Comparison of ENCODE assay signal across 13 cellular contexts in genomic region chr9:96116275-96117051, GRCh38.
A peak's percentile ranks its signal among the peaks of the same experiment; 100 is the strongest.
DNase-seq lines count a peak whose midpoint lies in the region; ATAC-seq, FAIRE-seq and TF ChIP-seq lines count a peak whose summit lies in the region.
"Had no signal": no experiment of that assay in that cellular context is flagged by ENCODE, and none has a peak within 500 bp of the region (broad histone marks: within the 10 kb centered on the region; RNA-seq: fewer than 3 reads in every experiment).

No MANE protein-coding gene starts in this region.

- H3K27me3 ChIP-seq in pancreas (no peaks in the 10 kb centered on the region), GM23248 (replicated peaks; ENCODE audit: insufficient read depth) (peaks cover 17% of the 10 kb centered on the region; the same call in 1 of the 2 replicates)

- H3K9me2 ChIP-seq in GM23248 (ENCODE audit: insufficient read depth), result no peaks in the 10 kb centered on the region

- no peak for TF ChIP-seq POLR2A in GM12892 (IDR thresholded peaks at IDR 0.05; ENCODE audit: low read depth, low read length)

- no peak overlapping the region for H2AFZ ChIP-seq in GM23248

- H3K27me3 Mint-ChIP-seq in WTC11 (ENCODE audit: low read depth), result peaks cover 2% of the 10 kb centered on the region; the same call in 1 of the 2 replicates

- no peak overlapping the region for H3K4me3 Mint-ChIP-seq in WTC11
- H3K4me3 Mint-ChIP-seq: activated T-cell treated with anti-CD3 and anti-CD28 coated beads, Interleukin-2, amount 50 U/mL, for 24 hours; CD14-positive monocyte; central memory CD8-positive, alpha-beta T cell had no signal

- no peaks in the 10 kb centered on the region for H4K20me1 ChIP-seq in GM23248 (ENCODE audit: insufficient read depth)

- H3K9me3 ChIP-seq in pancreas, result no peaks in the 10 kb centered on the region
- H3K9me3 ChIP-seq in GM23248 (ENCODE audit: low read depth), result no peaks in the 10 kb centered on the region

- intact Hi-C loops in pancreas (cut with DNase I), result no loop called here

- H3K9ac ChIP-seq in GM23248, result no peak overlapping the region

- no peak overlapping the region for H3K4me2 ChIP-seq in GM23248 (ENCODE audit: unreplicated experiment)

- no peak for FAIRE-seq in pancreas (lab: Jason Lieb, UNC)
- FAIRE-seq in GM12892 (lab: Jason Lieb, UNC), result no peak

- TF ChIP-seq CTCF in WTC11 (IDR thresholded peaks at IDR 0.05) (no peak), pancreas (IDR thresholded peaks at IDR 0.05) (no peak)

- no peak overlapping the region for H3K27ac Mint-ChIP-seq in WTC11
- H3K27ac Mint-ChIP-seq: activated T-cell treated with anti-CD3 and anti-CD28 coated beads, Interleukin-2, amount 50 U/mL, for 24 hours; CD14-positive monocyte had no signal

- peak overlapping the region in 3 of 4 donors; percentile 13 to 33 (median 31) for H3K4me3 ChIP-seq in pancreas
- H3K4me3 ChIP-seq in GM23248, result no peak overlapping the region

- H3K27ac ChIP-seq in pancreas, result peak overlapping the region; percentile 68 to 78 (median 72)
- H3K27ac ChIP-seq in GM23248, result no peak overlapping the region

- H3K4me1 ChIP-seq in pancreas (peaks cover 13 to 29% (median 16%) of the 10 kb centered on the region in 3 donors), GM23248 (ENCODE audit: insufficient read depth) (no peaks in the 10 kb centered on the region)

- 19 to 22% methylated on average over 5 of the region's 5 CpGs for WGBS in pancreas, 2 donors
- WGBS in GM23248 (ENCODE audit: low coverage in 1 of 2, low lambda C conversion rate in 2 of 2, missing lambda C conversion rate in 2 of 2), 2 experiments, result 1 to 8% methylated on average over 5 of the region's 5 CpGs

- no peaks in the 10 kb centered on the region for H3F3A ChIP-seq in GM23248 (ENCODE audit: insufficient read depth)

- no peaks in the 10 kb centered on the region for H3K36me3 ChIP-seq in pancreas
- no peaks in the 10 kb centered on the region for H3K36me3 ChIP-seq in GM23248 (ENCODE audit: low read depth)

- peaks cover 10% of the 10 kb centered on the region for H3K4me1 Mint-ChIP-seq in WTC11

- in situ Hi-C loops in GM23248 (cut with MboI), result no loop called here

- ATAC-seq in WTC11 (no peak), pancreas (peak; percentile 85 to 90 (median 88))

- H3K36me3 Mint-ChIP-seq in WTC11, result peaks cover 23% of the 10 kb centered on the region
- H3K36me3 Mint-ChIP-seq: CD14-positive monocyte had no signal

- DNase-seq in COLO829 (ENCODE audit: low spot score), result peak; percentile 81
- DNase-seq in WTC11 (ENCODE audit: low spot score), result no peak
- DNase-seq in hypothalamus (lab: John Stamatoyannopoulos, UW), result peak; percentile 33 to 99 (median 88)
- peak; percentile 62 to 94 (median 85) for DNase-seq in pancreas
- DNase-seq in ecto neural progenitor cell (ENCODE audit: low spot score), result no peak
- no peak for DNase-seq in GM12892 (ENCODE audit: insufficient read length)
- no peak for DNase-seq in GM23248
- no peak for DNase-seq in DMS53 (lab: John Stamatoyannopoulos, UW)
- DNase-seq: activated T-cell treated with anti-CD3 and anti-CD28 coated beads, Interleukin-2, amount 50 U/mL, for 24 hours; mesenchymal stem cell; NCI-H524 treated with DMSO at 0.1 percent for 48 hours had no signal

- POLR2A ChIA-PET in WTC11 (lab: Charles Lee), result no interaction called here

- peaks cover 38% of the 10 kb centered on the region for H3K9me3 Mint-ChIP-seq in WTC11
- H3K9me3 Mint-ChIP-seq: activated T-cell treated with anti-CD3 and anti-CD28 coated beads, Interleukin-2, amount 50 U/mL, for 24 hours; central memory CD8-positive, alpha-beta T cell had no signal

- H3K79me2 ChIP-seq in GM23248 (ENCODE audit: insufficient read depth), result no peaks in the 10 kb centered on the region

- CTCF ChIA-PET in WTC11 (lab: Charles Lee), result no interaction called here

TF ChIP-seq in WTC11, 78 proteins besides CTCF, POLR2A, EP300 and RAD21:
- TF ChIP-seq JAZF1 (CRISPR knock-in tag; IDR thresholded peaks at IDR 0.05) (no peak), SOX15 (CRISPR knock-in tag; IDR thresholded peaks at IDR 0.05) (no peak), HMGA2 (CRISPR knock-in tag; IDR thresholded peaks at IDR 0.05) (no peak), GABPB1 (CRISPR knock-in tag; IDR thresholded peaks at IDR 0.05) (0 out of 2 replicates have a peak, but pooled peaks have one; percentile 36), FOXP1 (CRISPR knock-in tag; IDR thresholded peaks at IDR 0.05; ENCODE audit: borderline replicate concordance) (no peak), ESRRA (CRISPR knock-in tag; IDR thresholded peaks at IDR 0.05; ENCODE audit: borderline replicate concordance) (no peak)

Comparison
In these comparisons a context has a peak if more than half of its experiments do, and no peak if none do; other contexts are left out.
1. DNase-seq: peak in COLO829 (single experiment), hypothalamus (51 of 51) and pancreas (6 of 6); none in WTC11 (single experiment), ecto neural progenitor cell (single experiment), GM12892 (single experiment), GM23248 (single experiment) and DMS53 (single experiment).